Comparison of ENCODE assay signal across 8 cellular contexts in the genomic region with DNA sequence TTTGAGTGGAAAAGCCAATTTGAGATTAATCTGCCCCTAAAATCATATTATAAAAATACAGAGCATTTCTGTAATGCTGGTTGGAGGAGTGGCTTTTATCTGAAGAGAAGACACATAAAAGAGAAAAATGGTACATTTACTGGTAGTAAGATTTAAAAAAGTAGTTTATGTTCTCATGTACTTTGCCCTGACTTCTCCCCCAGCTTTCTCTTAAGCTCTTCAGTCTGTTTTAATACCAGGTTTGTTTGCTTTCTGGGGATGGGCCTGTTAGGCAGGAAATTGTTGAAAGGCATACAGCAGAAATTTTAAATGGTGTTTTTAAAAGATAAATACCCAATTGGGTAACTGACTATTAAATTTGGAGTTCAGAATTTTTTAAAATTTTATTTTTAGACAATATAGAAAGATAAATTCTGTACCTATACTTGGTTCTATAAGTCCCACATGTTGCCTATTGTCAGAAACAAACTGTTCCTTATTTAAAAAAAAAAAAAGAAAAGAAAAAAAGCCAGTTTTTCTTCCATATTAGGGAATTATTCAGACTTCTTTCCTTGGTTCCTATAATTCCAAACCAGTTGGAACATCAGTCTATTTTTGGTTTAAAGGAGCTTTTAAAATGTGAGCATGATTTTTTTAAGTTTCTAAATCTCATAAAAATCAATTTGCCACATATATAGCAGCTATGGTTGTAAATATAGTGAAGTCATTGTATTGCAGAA.
DNase-seq lines count a peak whose midpoint lies in the region; ATAC-seq and TF ChIP-seq lines count a peak whose summit lies in the region.

No MANE protein-coding gene starts in this region.

- H3K4me3 ChIP-seq in duodenal mucosa (ENCODE audit: low read depth in 1 of 2, low read length in 2 of 2), result peak overlapping the region in 1 of 2 donors; percentile 42
- peak overlapping the region in 3 of 4 donors; percentile 4 to 43 (median 27) for H3K4me3 ChIP-seq in gastrocnemius medialis

- peak overlapping the region; percentile 44 for H3K27ac ChIP-seq in duodenal mucosa (ENCODE audit: low read depth, low read length)
- H3K27ac ChIP-seq in gastrocnemius medialis, result peak overlapping the region in 2 of 4 donors; percentile 1 to 50

- POLR2A ChIA-PET in HEK293T (lab: Yijun Ruan, JAX), result interaction anchor here (1.0 to 2.5 kb wide), 5 partner anchors 8 to 230 kb away, joined by 3 to 15 read pairs (median 3); partner anchors contain the start of gene RTKN2

- peak; percentile 3 for DNase-seq in NCI-H345 treated with DMSO at 0.1 percent for 48 hours (lab: John Stamatoyannopoulos, UW; ENCODE audit: unreplicated experiment)
- no peak for DNase-seq in gastrocnemius medialis
- DNase-seq in activated effector memory CD4-positive, alpha-beta T cell treated with anti-CD3 and anti-CD28 coated beads, Interleukin-2, amount 50 U/mL, for 16 hours, result no peak
- DNase-seq in HEK293T (ENCODE audit: extremely low spot score), result no peak

- in situ Hi-C loops in gastrocnemius medialis (cut with MboI; ENCODE audit: low sequenced_read_pairs in 4 of 4), result loop anchor here in 2 of 4 donors (5.0 to 25.0 kb wide), 2 partner anchors 204 to 1074 kb away; no protein-coding TSS in a partner anchor

- intact Hi-C loops in gastrocnemius medialis (cut with DNase I; ENCODE audit: low total_unique reads), result loop anchor here (1.0 to 2.0 kb wide), 2 partner anchors 137 to 207 kb away; partner anchors contain the start of gene ARID5B

- no peak for TF ChIP-seq CTCF in gastrocnemius medialis (IDR thresholded peaks at IDR 0.05 in 4 of 5, conservative IDR thresholded peaks at IDR 0.05 in 1 of 5)

- H3K4me1 ChIP-seq in duodenal mucosa (ENCODE audit: control insufficient read depth in 1 of 2, insufficient read depth in 2 of 2, low read length in 2 of 2) (peaks cover 44 to 50% of the 10 kb centered on the region in 2 donors), gastrocnemius medialis (peaks cover 21 to 36% of the 10 kb centered on the region in 2 donors)

- peak overlapping the region; percentile 2 to 39 for H3K9ac ChIP-seq in duodenal mucosa (ENCODE audit: low read depth in 1 of 2, low read length in 2 of 2)

- ATAC-seq in GM21423 (IDR thresholded peaks at IDR 0.05; ENCODE audit: unreplicated experiment), result peak; percentile 4
- no peak for ATAC-seq in gastrocnemius medialis
- no peak for ATAC-seq in HG03095 (IDR thresholded peaks at IDR 0.05; ENCODE audit: unreplicated experiment)
- no peak for ATAC-seq in GM21367 (IDR thresholded peaks at IDR 0.05; ENCODE audit: unreplicated experiment)

- H3K27me3 ChIP-seq in duodenal mucosa (ENCODE audit: control insufficient read depth in 1 of 2, insufficient read depth in 2 of 2, low read length in 2 of 2) (no peaks in the 10 kb centered on the region), gastrocnemius medialis (no peaks in the 10 kb centered on the region)

- H3K36me3 ChIP-seq in duodenal mucosa (ENCODE audit: control insufficient read depth in 1 of 2, insufficient read depth in 2 of 2, low read length in 2 of 2), result no peaks in the 10 kb centered on the region
- no peaks in the 10 kb centered on the region for H3K36me3 ChIP-seq in gastrocnemius medialis

- H3K9me3 ChIP-seq in duodenal mucosa (ENCODE audit: control insufficient read depth in 1 of 2, low read length in 2 of 2) (no peaks in the 10 kb centered on the region), gastrocnemius medialis (no peaks in the 10 kb centered on the region)

- CTCF ChIA-PET in HEK293T (lab: Yijun Ruan, JAX), result interaction anchor here (0.7 to 3.4 kb wide), 11 partner anchors 11 to 296 kb away, joined by 3 to 21 read pairs (median 4); no protein-coding TSS in a partner anchor

- TF ChIP-seq POLR2A in gastrocnemius medialis (IDR thresholded peaks at IDR 0.05), result no peak

TF ChIP-seq in HEK293T, 16 proteins besides CTCF, POLR2A, EP300 and RAD21:
- TF ChIP-seq LEF1 (IDR thresholded peaks at IDR 0.05; ENCODE audit: borderline replicate concordance), result no peak
- TF ChIP-seq TARDBP (IDR thresholded peaks at IDR 0.05), result no peak
- TF ChIP-seq NFRKB (IDR thresholded peaks at IDR 0.05), result no peak
- no peak for TF ChIP-seq ELF4 (IDR thresholded peaks at IDR 0.05)
- no peak for TF ChIP-seq FOXM1 (IDR thresholded peaks at IDR 0.05; ENCODE audit: borderline replicate concordance)
- TF ChIP-seq L3MBTL2 (conservative IDR thresholded peaks at IDR 0.05), result no peak
- TF ChIP-seq SP1 (IDR thresholded peaks at IDR 0.05), result no peak
- no peak for TF ChIP-seq ZNF384 (IDR thresholded peaks at IDR 0.05)
- no peak for TF ChIP-seq ARNT (IDR thresholded peaks at IDR 0.05)
- no peak for TF ChIP-seq HDGF (IDR thresholded peaks at IDR 0.05; ENCODE audit: borderline replicate concordance)
- TF ChIP-seq CTBP1 (IDR thresholded peaks at IDR 0.05; ENCODE audit: borderline replicate concordance), result no peak
TF ChIP-seq in HEK293T: peak in this region for 0.
